In the genomic region with DNA sequence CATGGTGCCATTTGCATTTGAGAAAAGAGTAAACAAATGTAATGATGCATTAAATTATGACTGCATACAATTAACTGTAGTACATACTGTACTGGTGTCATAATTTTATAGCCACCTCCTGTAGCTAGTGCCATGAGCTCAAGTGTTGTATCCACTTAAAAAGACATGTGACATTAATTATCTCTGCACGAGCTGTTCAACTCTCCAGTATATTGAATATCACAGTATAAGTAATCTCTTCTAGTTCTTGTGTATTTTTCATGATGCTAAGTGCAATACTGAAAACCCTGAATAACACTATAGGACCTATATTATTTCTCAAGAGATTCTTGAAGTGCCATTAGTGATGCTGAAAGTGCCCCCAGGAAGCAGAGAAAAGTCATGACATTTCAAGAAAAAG, we compare ENCODE assay signal across 17 cellular contexts.
"Had no signal": no experiment of that assay in that cellular context is flagged by ENCODE, and none has a peak within 500 bp of the region (broad histone marks: within the 10 kb centered on the region; RNA-seq: fewer than 3 reads in every experiment).

No MANE protein-coding gene starts in this region.

- ATAC-seq: activated CD8-positive, alpha-beta T cell treated with anti-CD3 and anti-CD28 coated beads for 36 hours; activated naive CD8-positive, alpha-beta T cell treated with anti-CD3 and anti-CD28 coated beads, Interleukin-2, amount 50 U/mL, for 24 hours; esophagus mucosa; stimulated activated naive CD8-positive, alpha-beta T cell treated with anti-CD3 and anti-CD28 coated beads, Interleukin-15, Interleukin-2, amounts not matched to agents 100 U/mL and 50 U/mL, for 24 hours; upper lobe of right lung had no signal

- H3K9me3 Mint-ChIP-seq: activated T-helper 1 cell treated with anti-CD3 and anti-CD28 coated beads, Interleukin-12 subunit alpha, Interleukin-12 subunit beta, Interleukin-2, Interleukin-4 antibody, amounts not matched to agents 30 ng/mL and 10 ng/mL and 1 ng/mL, durations not matched to agents 14 hours and 24 hours and 36 hours; neural progenitor cell had no signal

- H3K4me1 Mint-ChIP-seq: activated naive CD8-positive, alpha-beta T cell treated with anti-CD3 and anti-CD28 coated beads, Interleukin-2, amount 50 U/mL, for 24 hours; neural progenitor cell had no signal

- H3K4me3 Mint-ChIP-seq: activated CD8-positive, alpha-beta T cell treated with anti-CD3 and anti-CD28 coated beads for 36 hours; activated naive CD8-positive, alpha-beta T cell treated with anti-CD3 and anti-CD28 coated beads, Interleukin-2, amount 50 U/mL, for 24 hours; activated T-helper 1 cell treated with anti-CD3 and anti-CD28 coated beads, Interleukin-12 subunit alpha, Interleukin-12 subunit beta, Interleukin-2, Interleukin-4 antibody, amounts not matched to agents 30 ng/mL and 10 ng/mL and 1 ng/mL, durations not matched to agents 14 hours and 24 hours and 36 hours; neural progenitor cell had no signal

- DNase-seq: activated CD4-positive, alpha-beta T cell treated with anti-CD3 and anti-CD28 coated beads for 4 hours; activated CD8-positive, alpha-beta memory T cell treated with anti-CD3 and anti-CD28 coated beads, Interleukin-2, amount 50 U/mL, for 4 hours; activated CD8-positive, alpha-beta T cell treated with anti-CD3 and anti-CD28 coated beads for 36 hours; activated naive CD4-positive, alpha-beta T cell treated with Interleukin-2 at 50 U/mL for 16 hours; activated naive CD8-positive, alpha-beta T cell treated with anti-CD3 and anti-CD28 coated beads, Interleukin-2, amount 50 U/mL, for 24 hours; hypothalamus; kidney glomerular epithelial cell; ovary; stimulated activated CD4-positive, alpha-beta T cell treated with anti-CD3 and anti-CD28 coated beads, Interleukin-12 subunit alpha, Interleukin-12 subunit beta, amount 100 ng/mL, for 4 hours; stimulated activated naive CD8-positive, alpha-beta T cell treated with anti-CD3 and anti-CD28 coated beads, Interleukin-15, Interleukin-2, amounts not matched to agents 100 U/mL and 50 U/mL, for 24 hours; upper lobe of right lung; WERI-Rb-1 had no signal

- FAIRE-seq: bronchial epithelial cell, endometrium had no signal

- H3K27me3 Mint-ChIP-seq: activated CD8-positive, alpha-beta T cell treated with anti-CD3 and anti-CD28 coated beads for 36 hours; activated naive CD8-positive, alpha-beta T cell treated with anti-CD3 and anti-CD28 coated beads, Interleukin-2, amount 50 U/mL, for 24 hours had no signal

- H3K36me3 Mint-ChIP-seq: neural progenitor cell had no signal
